18 cellular contexts compared by ENCODE assay signal in the genomic region with DNA sequence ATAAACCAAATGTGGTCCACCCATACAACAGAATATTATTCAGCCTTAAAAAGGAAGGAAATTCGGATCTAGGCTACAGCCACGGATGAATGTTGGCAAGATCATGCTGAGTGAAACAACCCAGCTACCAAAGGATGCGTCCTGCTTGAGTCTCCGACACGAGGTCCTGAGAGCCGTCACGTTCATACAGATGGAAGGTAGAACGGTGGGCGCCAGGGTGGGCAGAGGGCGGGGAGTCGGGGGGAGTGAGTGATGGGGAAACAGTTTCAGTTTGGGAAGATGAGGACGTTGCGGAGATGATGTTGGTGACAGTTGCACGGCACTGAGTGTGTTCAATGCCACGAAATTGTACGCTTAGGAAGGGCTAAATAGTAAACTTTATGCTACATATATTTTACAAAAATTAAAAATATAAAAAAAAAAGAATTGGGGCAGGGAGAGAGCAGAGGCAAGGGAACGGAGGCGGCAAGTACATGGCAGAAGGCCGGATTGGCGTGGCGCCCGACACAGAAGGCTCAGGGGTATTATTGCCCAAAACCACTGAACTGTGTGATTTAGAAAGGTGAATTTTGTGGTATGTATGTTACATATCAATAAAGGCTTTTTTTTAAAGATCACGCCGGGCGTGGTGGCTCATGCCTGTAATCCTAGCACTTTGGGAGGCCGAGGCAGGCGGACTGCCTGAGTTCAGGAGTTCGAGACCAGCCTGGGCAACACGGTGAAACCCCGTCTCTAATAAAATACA. TPM values are rescaled to one million over a fixed set of nuclear protein-coding genes. Genes with fewer than 3 reads are reported as not detected.
A peak's percentile ranks its signal among the peaks of the same experiment; 100 is the strongest.
DNase-seq lines count a peak whose midpoint lies in the region; ATAC-seq and TF ChIP-seq lines count a peak whose summit lies in the region.
"Had no signal": no experiment of that assay in that cellular context is flagged by ENCODE, and none has a peak within 500 bp of the region (broad histone marks: within the 10 kb centered on the region; RNA-seq: fewer than 3 reads in every experiment).

No MANE protein-coding gene starts in this region.

- H2BK12ac ChIP-seq in neuronal stem cell (ENCODE audit: low read length), result no peak overlapping the region

- H3K4ac ChIP-seq in neuronal stem cell (ENCODE audit: low read length), result no peak overlapping the region

- H3K18ac ChIP-seq in neuronal stem cell (ENCODE audit: low read length), result no peak overlapping the region

- H3K27ac ChIP-seq in heart left ventricle (no peak overlapping the region), right atrium auricular region (no peak overlapping the region), temporal lobe (ENCODE audit: low read depth, low read length) (peak overlapping the region; percentile 40), neuronal stem cell (replicated peaks; ENCODE audit: low read length) (no peak overlapping the region)
- H3K27ac ChIP-seq: RWPE1 had no signal

- H3K9ac ChIP-seq in neuronal stem cell (ENCODE audit: low read depth, low read length, poor library complexity), result no peak overlapping the region

- no peak for TF ChIP-seq CTCF in heart left ventricle (IDR thresholded peaks at IDR 0.05)
- no peak for TF ChIP-seq CTCF in right atrium auricular region (IDR thresholded peaks at IDR 0.05)

- H2BK15ac ChIP-seq in neuronal stem cell (ENCODE audit: low read length), result no peak overlapping the region

- intact Hi-C loops in heart left ventricle (cut with DNase I), result no loop called here

- H3K14ac ChIP-seq in neuronal stem cell (ENCODE audit: low read length), result no peak overlapping the region

- H2AK5ac ChIP-seq in neuronal stem cell (ENCODE audit: low read depth, low read length), result no peak overlapping the region

- H3K23ac ChIP-seq in neuronal stem cell (ENCODE audit: low read depth, low read length, poor library complexity), result no peak overlapping the region

- H2AFZ ChIP-seq in neuronal stem cell (ENCODE audit: low read length), result no peak overlapping the region

- WGBS in heart left ventricle, 4 donors, result 94 to 95% (median 95%) methylated on average over 30 of the region's 30 CpGs
- 100% methylated on average over 3 of the region's 30 CpGs; no CpG with 5 or more reads in 1 of the 2 donors for WGBS in neuronal stem cell (ENCODE audit: extremely low coverage in 2 of 2, insufficient read length in 2 of 2, insufficient replicate concordance in 1 of 2), 2 donors

- H3K9me3 ChIP-seq in heart left ventricle (no peaks in the 10 kb centered on the region), right atrium auricular region (no peaks in the 10 kb centered on the region), neuronal stem cell (replicated peaks in 1 of 2; ENCODE audit: control insufficient read depth in 2 of 2, insufficient read depth in 1 of 2, low read depth in 1 of 2, low read length in 2 of 2) (peaks cover 0 to 1% of the 10 kb centered on the region in 2 donors)

- H3K4me1 ChIP-seq in heart left ventricle, result no peaks in the 10 kb centered on the region
- H3K4me1 ChIP-seq in right atrium auricular region, result peaks cover 0 to 1% of the 10 kb centered on the region in 2 donors
- H3K4me1 ChIP-seq in neuronal stem cell (ENCODE audit: control insufficient read depth in 2 of 2, insufficient read depth in 1 of 2, low read depth in 1 of 2, low read length in 2 of 2), result no peaks in the 10 kb centered on the region

- H4K91ac ChIP-seq in neuronal stem cell (ENCODE audit: low read depth, low read length, poor library complexity), result no peak overlapping the region

- H3K4me3 ChIP-seq in heart left ventricle, result no peak overlapping the region
- H3K4me3 ChIP-seq in right atrium auricular region, result no peak overlapping the region
- no peak overlapping the region for H3K4me3 ChIP-seq in neuronal stem cell (ENCODE audit: low read length in 2 of 2)
- H3K4me3 ChIP-seq: GM12878 had no signal

- H2BK120ac ChIP-seq in neuronal stem cell (ENCODE audit: low read depth, low read length), result no peak overlapping the region

- no peaks in the 10 kb centered on the region for H3K27me3 ChIP-seq in heart left ventricle
- no peaks in the 10 kb centered on the region for H3K27me3 ChIP-seq in right atrium auricular region
- peaks cover 0 to 29% (median 0%) of the 10 kb centered on the region in 3 experiments for H3K27me3 ChIP-seq in neuronal stem cell (ENCODE audit: control insufficient read depth in 3 of 3, insufficient read depth in 3 of 3, low read depth in 1 of 3, low read length in 3 of 3)

- no peak overlapping the region for H2BK5ac ChIP-seq in neuronal stem cell (ENCODE audit: low read length)

- H4K8ac ChIP-seq in neuronal stem cell (ENCODE audit: low read depth, low read length), result no peak overlapping the region

- no peak for ATAC-seq in heart left ventricle
- no peak for ATAC-seq in HG02642 (IDR thresholded peaks at IDR 0.05; ENCODE audit: poor library complexity, unreplicated experiment)
- ATAC-seq: GM12878, SK-N-SH treated with all-trans-retinoic acid at 6 μM for 48 hours had no signal

- no peaks in the 10 kb centered on the region for H3K79me1 ChIP-seq in neuronal stem cell (ENCODE audit: low read depth, low read length)

- DNase-seq in heart left ventricle, result peak in 3 of 5 donors; percentile 7 to 23 (median 9)
- DNase-seq in right atrium auricular region (ENCODE audit: low spot score), result no peak
- peak; percentile 40 for DNase-seq in NCI-H1694 (lab: John Stamatoyannopoulos, UW)
- peak; percentile 77 for DNase-seq in cerebellar cortex (ENCODE audit: low spot score)
- DNase-seq in neuronal stem cell (ENCODE audit: low spot score), result no peak
- DNase-seq: DMS79 treated with DMSO at 0.1 percent for 48 hours, Kasumi-1, NCI-H1417, NCI-H187 treated with DMSO at 0.1 percent for 48 hours, NCI-H2107, NCI-H226, NCI-H510A treated with DMSO at 0.1 percent for 48 hours, NCI-H748 treated with DMSO at 0.1 percent for 48 hours had no signal

- no peaks in the 10 kb centered on the region for H3K36me3 ChIP-seq in heart left ventricle
- H3K36me3 ChIP-seq in right atrium auricular region, result no peaks in the 10 kb centered on the region
- H3K36me3 ChIP-seq in neuronal stem cell (replicated peaks in 1 of 2; ENCODE audit: control insufficient read depth in 2 of 2, insufficient read depth in 2 of 2, low read length in 2 of 2), result no peaks in the 10 kb centered on the region

- H3K4me2 ChIP-seq in neuronal stem cell (ENCODE audit: insufficient read depth, low read length, poor library complexity, severe bottlenecking), result no peak overlapping the region

- TF ChIP-seq POLR2A in heart left ventricle (IDR thresholded peaks at IDR 0.05), result no peak

RNA-seq across cellular contexts. Expression of a gene that starts 14.8 kb away (rescaled TPM):
- total RNA-seq in heart left ventricle (10 to 100 TPM; 27.5 to 76.6 (median 35.5) TPM), right atrium auricular region (10 to 100 TPM; 33.4 to 34.9 TPM), temporal lobe (17.0 TPM)
- polyA plus RNA-seq in heart left ventricle, result 10 to 100 TPM; 39.0 to 55.5 TPM
- 45.6 TPM for polyA plus RNA-seq in neuronal stem cell (2013, experiment 1 of 2)
- 47.1 TPM for polyA plus RNA-seq in neuronal stem cell (2013, experiment 2 of 2)

RNA-seq across cellular contexts. Expression of a gene that starts 34.8 kb away (rescaled TPM):
- total RNA-seq in heart left ventricle (1 to 10 TPM; 4.2 to 8.3 (median 6.3) TPM), right atrium auricular region (1 to 10 TPM; 3.7 to 4.1 TPM), temporal lobe (27.0 TPM)
- 1 to 10 TPM; 4.2 to 6.8 TPM for polyA plus RNA-seq in heart left ventricle
- polyA plus RNA-seq in neuronal stem cell (2013, experiment 1 of 2), result 11.4 TPM
- 12.2 TPM for polyA plus RNA-seq in neuronal stem cell (2013, experiment 2 of 2)

RNA-seq across cellular contexts. Expression of a gene that starts 34.8 kb away (rescaled TPM):
- 1 to 10 TPM in 7 of 9 donors, under 1 TPM in 2; 0.38 to 4.5 (median 2.6) TPM for total RNA-seq in heart left ventricle
- polyA plus RNA-seq in heart left ventricle, result under 1 TPM; 0.79 to 0.84 TPM
- total RNA-seq in right atrium auricular region, result 1 to 10 TPM; 1.3 to 2.8 TPM
- 5.2 TPM for total RNA-seq in temporal lobe
- polyA plus RNA-seq in neuronal stem cell (2013, experiment 1 of 2), result 0.77 TPM
- 0.54 TPM for polyA plus RNA-seq in neuronal stem cell (2013, experiment 2 of 2)

Comparison
In these comparisons a context has a peak if more than half of its experiments do, and no peak if none do; other contexts are left out.
1. DNase-seq: peak in heart left ventricle (3 of 5), NCI-H1694 (single experiment) and cerebellar cortex (single experiment); none in right atrium auricular region (single experiment) and neuronal stem cell (single experiment).